ENCODE assay signal across 8 cellular contexts in genomic region chr16:24610421-24610765, GRCh38.
A peak's percentile ranks its signal among the peaks of the same experiment; 100 is the strongest.
DNase-seq lines count a peak whose midpoint lies in the region; ATAC-seq and TF ChIP-seq lines count a peak whose summit lies in the region.

No MANE protein-coding gene starts in this region.

- POLR2A ChIA-PET in A673 (lab: Charles Lee; ENCODE audit: low non-redundant PET): no interaction called here

- peak overlapping the region; percentile 49 for H3K4me3 ChIP-seq in A673 (ENCODE audit: low read depth, low read length, poor library complexity, severe bottlenecking)
- peak overlapping the region; percentile 73 for H3K4me3 ChIP-seq in HUES6 (ENCODE audit: low read depth, low read length)
- peak overlapping the region; percentile 45 to 86 (median 71) for H3K4me3 ChIP-seq in dorsolateral prefrontal cortex
- H3K4me3 ChIP-seq in tibial artery: peak overlapping the region; percentile 29 to 38

- BruUV-seq in A673 (replicated peaks; lab: Mats Ljungman, UMichigan): no TSS peak

- TF ChIP-seq CTCF in A673 (conservative IDR thresholded peaks at IDR 0.05; ENCODE audit: low read depth, low read length): no peak
- TF ChIP-seq CTCF in dorsolateral prefrontal cortex (IDR thresholded peaks at IDR 0.05 in 54 of 56, conservative IDR thresholded peaks at IDR 0.05 in 2 of 56; ENCODE audit: low read depth in 1 of 56, partially characterized antibody in 56 of 56): no peak
- no peak for TF ChIP-seq CTCF in tibial artery (IDR thresholded peaks at IDR 0.05)

- H3K27me3 ChIP-seq in A673 (replicated peaks; ENCODE audit: insufficient read depth, low read depth, low read length, poor library complexity) (no peaks in the 10 kb centered on the region), HUES6 (ENCODE audit: control insufficient read depth, insufficient read depth, low read length) (peaks cover 37% of the 10 kb centered on the region), dorsolateral prefrontal cortex (no peaks in the 10 kb centered on the region), tibial artery (peaks cover 0 to 5% of the 10 kb centered on the region in 2 donors)

- H3K27ac ChIP-seq in A673 (ENCODE audit: low read depth, low read length, poor library complexity, severe bottlenecking) (peak overlapping the region; percentile 18), HUES6 (ENCODE audit: low read depth, low read length) (no peak overlapping the region), dorsolateral prefrontal cortex (peak overlapping the region in 58 of 59 donors; percentile 29 to 95 (median 86)), tibial artery (no peak overlapping the region)

- CTCF ChIA-PET in A673 (lab: Charles Lee): no interaction called here

- H3K4me1 ChIP-seq in A673 (ENCODE audit: insufficient read depth, low read length, poor library complexity, severe bottlenecking) (peaks cover 4% of the 10 kb centered on the region), HUES6 (ENCODE audit: control insufficient read depth, insufficient read depth, low read length) (no peaks in the 10 kb centered on the region), tibial artery (peaks cover 0 to 17% (median 9%) of the 10 kb centered on the region in 4 donors)

- DNase-seq in A673 (ENCODE audit: low spot score) (peak; percentile 72), dorsolateral prefrontal cortex (peak in 7 of 10 donors; percentile 19 to 67 (median 53)), medulla oblongata (ENCODE audit: extremely low spot score) (peak; percentile 55), tibial artery (no peak), NCI-H2081 (lab: John Stamatoyannopoulos, UW) (no peak), T-helper 2 cell (no peak)

- H3K9me3 ChIP-seq in A673 (ENCODE audit: low read depth, low read length, poor library complexity, severe bottlenecking) (no peaks in the 10 kb centered on the region), HUES6 (ENCODE audit: control insufficient read depth, insufficient read depth, low read depth, low read length) (no peaks in the 10 kb centered on the region), tibial artery (no peaks in the 10 kb centered on the region)

- no peak for ATAC-seq in GM18511 (IDR thresholded peaks at IDR 0.05; ENCODE audit: unreplicated experiment)

- intact Hi-C loops in A673 (cut with micrococcal nuclease; ENCODE audit: unreplicated experiment): no loop called here
- intact Hi-C loops in dorsolateral prefrontal cortex (cut with DNase I): loop anchor here in 1 of 2 donors (10.0 kb wide), 2 partner anchors 64 to 66 kb away; no protein-coding TSS in a partner anchor
- intact Hi-C loops in tibial artery (cut with DNase I; ENCODE audit: low total_unique reads): no loop called here

- peak overlapping the region; percentile 29 for H3K9ac ChIP-seq in HUES6 (ENCODE audit: low read length)

- H3K36me3 ChIP-seq in A673 (ENCODE audit: insufficient read depth, low read length, poor library complexity, severe bottlenecking) (no peaks in the 10 kb centered on the region), HUES6 (ENCODE audit: control insufficient read depth, insufficient read depth, low read length) (no peaks in the 10 kb centered on the region), tibial artery (no peaks in the 10 kb centered on the region)

Comparison
In these comparisons a context has a peak if more than half of its experiments do, and no peak if none do; other contexts are left out.
1. DNase-seq: peak in A673 (single experiment), dorsolateral prefrontal cortex (7 of 10) and medulla oblongata (single experiment); none in tibial artery (0 of 2), NCI-H2081 (0 of 2) and T-helper 2 cell (0 of 5).
2. H3K27ac ChIP-seq: peak in A673 (single experiment) and dorsolateral prefrontal cortex (58 of 59); none in HUES6 (single experiment) and tibial artery (0 of 2).
3. Peak in every context shown above with its lines, with median percentiles within 50 percentile points of each other: H3K4me3 ChIP-seq.